ENCODE assay signal across 1 cellular context in the genomic region with DNA sequence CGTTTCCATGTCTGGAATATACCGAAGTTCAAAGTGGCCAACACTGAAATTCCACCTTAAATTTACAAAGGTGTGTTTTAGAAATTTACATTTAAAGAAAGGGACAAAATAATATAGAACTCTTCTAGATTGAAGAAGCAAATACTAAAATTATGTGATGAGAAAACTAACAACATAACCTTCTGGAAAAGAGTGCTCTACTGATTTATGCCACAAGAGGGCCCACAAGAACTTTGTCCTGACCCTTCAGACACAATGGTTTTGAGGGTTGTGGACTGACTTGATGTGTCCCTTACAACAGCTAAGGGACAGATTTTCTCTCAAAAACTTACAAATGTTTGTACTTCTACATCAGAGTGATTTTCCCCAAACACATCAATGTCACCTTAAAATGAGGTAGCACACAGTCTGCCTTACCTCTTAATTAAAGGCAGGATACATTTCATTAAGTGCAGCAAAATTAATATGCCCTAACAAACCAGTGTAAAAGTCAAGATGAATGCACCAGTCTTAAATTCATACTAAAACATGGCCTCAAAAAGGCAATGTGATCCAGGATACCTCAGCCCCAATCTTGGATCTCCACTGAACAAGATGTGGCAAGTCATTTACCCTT.
A peak's percentile ranks its signal among the peaks of the same experiment; 100 is the strongest.
TF ChIP-seq lines count a peak whose summit lies in the region.

No MANE protein-coding gene starts in this region.

TF ChIP-seq in K562, 482 proteins besides CTCF, POLR2A, EP300 and RAD21 (continued from another document):
- TF ChIP-seq SMC3 (conservative IDR thresholded peaks at IDR 0.05; ENCODE audit: insufficient read depth, low read depth, low read length), result peak; percentile 65
- TF ChIP-seq, protein P1, sequence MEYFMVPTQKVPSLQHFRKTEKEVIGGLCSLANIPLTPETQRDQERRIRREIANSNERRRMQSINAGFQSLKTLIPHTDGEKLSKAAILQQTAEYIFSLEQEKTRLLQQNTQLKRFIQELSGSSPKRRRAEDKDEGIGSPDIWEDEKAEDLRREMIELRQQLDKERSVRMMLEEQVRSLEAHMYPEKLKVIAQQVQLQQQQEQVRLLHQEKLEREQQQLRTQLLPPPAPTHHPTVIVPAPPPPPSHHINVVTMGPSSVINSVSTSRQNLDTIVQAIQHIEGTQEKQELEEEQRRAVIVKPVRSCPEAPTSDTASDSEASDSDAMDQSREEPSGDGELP (CRISPR knock-in tag; IDR thresholded peaks at IDR 0.05; ENCODE audit: borderline replicate concordance), result no peak
- TF ChIP-seq, protein P2, sequence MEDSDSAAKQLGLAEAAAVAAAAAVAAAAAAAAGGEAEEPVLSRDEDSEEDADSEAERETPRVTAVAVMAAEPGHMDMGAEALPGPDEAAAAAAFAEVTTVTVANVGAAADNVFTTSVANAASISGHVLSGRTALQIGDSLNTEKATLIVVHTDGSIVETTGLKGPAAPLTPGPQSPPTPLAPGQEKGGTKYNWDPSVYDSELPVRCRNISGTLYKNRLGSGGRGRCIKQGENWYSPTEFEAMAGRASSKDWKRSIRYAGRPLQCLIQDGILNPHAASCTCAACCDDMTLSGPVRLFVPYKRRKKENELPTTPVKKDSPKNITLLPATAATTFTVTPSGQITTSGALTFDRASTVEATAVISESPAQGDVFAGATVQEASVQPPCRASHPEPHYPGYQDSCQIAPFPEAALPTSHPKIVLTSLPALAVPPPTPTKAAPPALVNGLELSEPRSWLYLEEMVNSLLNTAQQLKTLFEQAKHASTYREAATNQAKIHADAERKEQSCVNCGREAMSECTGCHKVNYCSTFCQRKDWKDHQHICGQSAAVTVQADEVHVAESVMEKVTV (CRISPR knock-in tag; IDR thresholded peaks at IDR 0.05), result peak; percentile 54; the same call in 1 of the 2 replicates
- no peak for TF ChIP-seq MED1 (CRISPR knock-in tag; IDR thresholded peaks at IDR 0.05; ENCODE audit: borderline replicate concordance)
- TF ChIP-seq GTF2F1 (IDR thresholded peaks at IDR 0.05; ENCODE audit: low read depth, low read length), result no peak
- TF ChIP-seq ARID2 (IDR thresholded peaks at IDR 0.05), result 0 out of 2 replicates have a peak, but pooled peaks have one; percentile 30
- TF ChIP-seq, protein P3, sequence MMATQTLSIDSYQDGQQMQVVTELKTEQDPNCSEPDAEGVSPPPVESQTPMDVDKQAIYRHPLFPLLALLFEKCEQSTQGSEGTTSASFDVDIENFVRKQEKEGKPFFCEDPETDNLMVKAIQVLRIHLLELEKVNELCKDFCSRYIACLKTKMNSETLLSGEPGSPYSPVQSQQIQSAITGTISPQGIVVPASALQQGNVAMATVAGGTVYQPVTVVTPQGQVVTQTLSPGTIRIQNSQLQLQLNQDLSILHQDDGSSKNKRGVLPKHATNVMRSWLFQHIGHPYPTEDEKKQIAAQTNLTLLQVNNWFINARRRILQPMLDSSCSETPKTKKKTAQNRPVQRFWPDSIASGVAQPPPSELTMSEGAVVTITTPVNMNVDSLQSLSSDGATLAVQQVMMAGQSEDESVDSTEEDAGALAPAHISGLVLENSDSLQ (IDR thresholded peaks at IDR 0.05), result 0 out of 2 replicates have a peak, but pooled peaks have one; percentile 5
